8 cellular contexts compared by ENCODE assay signal in the genomic region with DNA sequence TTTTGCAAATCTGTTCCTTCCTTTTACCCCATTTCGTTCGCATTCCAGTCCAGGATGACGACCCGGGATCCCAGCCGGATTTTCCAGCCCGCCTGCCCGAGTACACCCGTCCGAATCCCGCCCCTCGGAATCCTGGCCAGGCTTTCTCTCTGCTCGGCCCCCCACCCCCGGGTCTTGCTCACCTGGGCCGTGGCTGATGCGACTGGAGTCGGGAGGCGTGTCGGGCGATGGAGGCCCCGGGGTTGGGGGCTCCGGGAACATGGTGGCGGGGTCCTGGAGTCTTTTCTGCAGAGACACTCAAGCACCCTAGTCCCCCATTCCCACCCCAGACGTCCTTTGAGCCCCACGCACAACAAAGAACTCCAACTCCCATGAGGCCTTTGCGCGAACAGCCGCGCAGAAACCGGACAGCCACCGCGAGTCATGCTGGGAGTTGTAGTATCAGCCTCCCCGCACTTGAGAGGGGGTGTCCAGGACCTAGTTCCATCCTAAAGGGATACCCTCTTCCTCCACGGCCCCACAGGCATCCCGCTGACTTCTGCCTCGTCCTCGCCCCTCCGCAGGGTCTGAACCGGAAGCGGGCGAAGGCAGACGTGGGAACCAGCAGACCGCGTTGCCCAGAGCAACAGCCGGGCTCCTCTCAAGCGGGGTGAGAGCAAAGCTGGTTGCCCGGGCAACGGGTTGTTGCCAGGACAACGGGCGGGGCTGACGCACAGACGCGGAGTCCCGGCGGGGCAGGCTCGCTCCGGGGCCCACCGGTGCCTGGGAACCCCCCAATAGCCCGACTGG. TPM values are rescaled to one million over a fixed set of nuclear protein-coding genes. Genes with fewer than 3 reads are reported as not detected.
DNase-seq lines count a peak whose midpoint lies in the region; ATAC-seq and TF ChIP-seq lines count a peak whose summit lies in the region.

No MANE protein-coding gene starts in this region.

- H3K36me3 ChIP-seq in BE2C (no peaks in the 10 kb centered on the region), NT2/D1 (ENCODE audit: insufficient read depth, insufficient read length, low read length) (no peaks in the 10 kb centered on the region)

- H3K27ac Mint-ChIP-seq in natural killer cell, result peak overlapping the region; percentile 84 to 94
- peak overlapping the region; percentile 49 for H3K27ac Mint-ChIP-seq in stimulated activated memory B cell treated with anti-CD40 and anti-IgM and Interleukin-4, amounts not matched to agents 10 μg/mL and 1 μg/mL and 100 μg/mL, for 72 hours

- no peaks in the 10 kb centered on the region for H3K9me3 Mint-ChIP-seq in natural killer cell
- peaks cover 3% of the 10 kb centered on the region for H3K9me3 Mint-ChIP-seq in stimulated activated memory B cell treated with anti-CD40 and anti-IgM and Interleukin-4, amounts not matched to agents 10 μg/mL and 1 μg/mL and 100 μg/mL, for 72 hours

- H3K4me1 ChIP-seq in BE2C (peaks cover 2% of the 10 kb centered on the region; the same call in 1 of the 2 replicates), NT2/D1 (ENCODE audit: insufficient read depth, insufficient read length) (peaks cover 9% of the 10 kb centered on the region)

- H3K4me3 ChIP-seq in BE2C (ENCODE audit: low read depth, low read length), result peak overlapping the region; percentile 78
- H3K4me3 ChIP-seq in NT2/D1 (ENCODE audit: insufficient read length, low read depth), result peak overlapping the region; percentile 37
- peak overlapping the region; percentile 40 for H3K4me3 ChIP-seq in epithelial cell of proximal tubule (ENCODE audit: low read depth, low read length)

- peak; percentile 95 for DNase-seq in BE2C
- DNase-seq in HS-5 (ENCODE audit: low read depth), result peak; percentile 53
- peak; percentile 78 for DNase-seq in NT2/D1 (ENCODE audit: low read depth, low spot score)
- DNase-seq in activated T-cell treated with anti-CD3 and anti-CD28 coated beads for 4 hours, result peak; percentile 89
- DNase-seq in epithelial cell of proximal tubule (ENCODE audit: low read depth), result no peak
- DNase-seq in natural killer cell, result peak; percentile 98

- H3K27me3 Mint-ChIP-seq in natural killer cell (ENCODE audit: low read depth in 2 of 2), result peaks cover 31 to 44% of the 10 kb centered on the region in 2 donors
- peaks cover 91% of the 10 kb centered on the region for H3K27me3 Mint-ChIP-seq in stimulated activated memory B cell treated with anti-CD40 and anti-IgM and Interleukin-4, amounts not matched to agents 10 μg/mL and 1 μg/mL and 100 μg/mL, for 72 hours

- TF ChIP-seq CTCF in BE2C (IDR thresholded peaks at IDR 0.05; ENCODE audit: low read depth, low read length), result no peak
- TF ChIP-seq CTCF in epithelial cell of proximal tubule (conservative IDR thresholded peaks at IDR 0.05; ENCODE audit: low read depth, low read length), result no peak
- no peak for TF ChIP-seq CTCF in natural killer cell (IDR thresholded peaks at IDR 0.05)

- peak; percentile 58 for ATAC-seq in GM19438 (IDR thresholded peaks at IDR 0.05; ENCODE audit: low read depth, unreplicated experiment)
- ATAC-seq in natural killer cell, result peak; percentile 82 to 92 (median 87)
- ATAC-seq in stimulated activated memory B cell treated with anti-CD40 and anti-IgM and Interleukin-4, amounts not matched to agents 10 μg/mL and 1 μg/mL and 100 μg/mL, for 72 hours, result peak; percentile 91

- intact Hi-C loops in natural killer cell (cut with micrococcal nuclease), result loop anchor here (1.0 to 5.0 kb wide), 2 partner anchors 62 to 473 kb away; a partner anchor contains a TSS

- H3K9ac ChIP-seq in NT2/D1 (ENCODE audit: insufficient read length, low read depth), result no peak overlapping the region

- H3K9me3 ChIP-seq in BE2C (no peaks in the 10 kb centered on the region), NT2/D1 (ENCODE audit: insufficient read depth, low read length) (no peaks in the 10 kb centered on the region)

- H3K27me3 ChIP-seq in BE2C (no peaks in the 10 kb centered on the region), NT2/D1 (ENCODE audit: insufficient read depth, insufficient read length) (peaks cover 35% of the 10 kb centered on the region)

- H3K4me3 Mint-ChIP-seq in natural killer cell, result peak overlapping the region; percentile 80
- H3K4me3 Mint-ChIP-seq in stimulated activated memory B cell treated with anti-CD40 and anti-IgM and Interleukin-4, amounts not matched to agents 10 μg/mL and 1 μg/mL and 100 μg/mL, for 72 hours, result peak overlapping the region; percentile 83

- no peaks in the 10 kb centered on the region for H3K36me3 Mint-ChIP-seq in natural killer cell
- no peaks in the 10 kb centered on the region for H3K36me3 Mint-ChIP-seq in stimulated activated memory B cell treated with anti-CD40 and anti-IgM and Interleukin-4, amounts not matched to agents 10 μg/mL and 1 μg/mL and 100 μg/mL, for 72 hours

- H3K4me1 Mint-ChIP-seq in natural killer cell, result peaks cover 12 to 32% of the 10 kb centered on the region in 2 donors
- peaks cover 31% of the 10 kb centered on the region for H3K4me1 Mint-ChIP-seq in stimulated activated memory B cell treated with anti-CD40 and anti-IgM and Interleukin-4, amounts not matched to agents 10 μg/mL and 1 μg/mL and 100 μg/mL, for 72 hours

RNA-seq across cellular contexts. Expression of a gene that starts 1.1 kb away (rescaled TPM):
- polyA plus RNA-seq in BE2C (2012; ENCODE audit: insufficient read depth, insufficient read length, low read depth), result 21.0 TPM
- total RNA-seq in epithelial cell of proximal tubule, result 0.29 TPM in 1 of 2 replicates, not detected in the other
- 1 to 10 TPM; 4.9 to 6.1 (median 5.3) TPM for total RNA-seq in natural killer cell

RNA-seq across cellular contexts. Expression of a gene that starts 12.6 kb away (rescaled TPM):
- polyA plus RNA-seq in BE2C (2012; ENCODE audit: insufficient read depth, insufficient read length, low read depth), result 0.77 TPM
- 0.51 and 7.0 TPM in 2 replicates for total RNA-seq in epithelial cell of proximal tubule
- not detected for total RNA-seq in natural killer cell

RNA-seq across cellular contexts. Expression of a gene that starts 21.4 kb away (rescaled TPM):
- polyA plus RNA-seq in BE2C (2012; ENCODE audit: insufficient read depth, insufficient read length, low read depth), result 12.3 TPM
- total RNA-seq in epithelial cell of proximal tubule (0.40 and 0.51 TPM in 2 replicates), natural killer cell (under 1 TPM in 1 of 3 donors, not detected in 2; 0.94 TPM)

RNA-seq across cellular contexts. Expression of a gene that starts 30.0 kb away (rescaled TPM):
- polyA plus RNA-seq in BE2C (2012; ENCODE audit: insufficient read depth, insufficient read length, low read depth), result 0.94 TPM
- total RNA-seq in epithelial cell of proximal tubule (1.8 and 24.4 TPM in 2 replicates), natural killer cell (under 1 TPM in 1 of 3 donors, not detected in 2; 0.94 TPM)

RNA-seq across cellular contexts. Expression of a gene that starts 30.3 kb away (rescaled TPM):
- polyA plus RNA-seq in BE2C (2012; ENCODE audit: insufficient read depth, insufficient read length, low read depth), result 12.6 TPM
- 1.1 and 2.8 TPM in 2 replicates for total RNA-seq in epithelial cell of proximal tubule
- total RNA-seq in natural killer cell, result under 1 TPM in 1 of 3 donors, not detected in 2; 0.45 TPM
